ENCODE assay signal across 9 cellular contexts in the genomic region with DNA sequence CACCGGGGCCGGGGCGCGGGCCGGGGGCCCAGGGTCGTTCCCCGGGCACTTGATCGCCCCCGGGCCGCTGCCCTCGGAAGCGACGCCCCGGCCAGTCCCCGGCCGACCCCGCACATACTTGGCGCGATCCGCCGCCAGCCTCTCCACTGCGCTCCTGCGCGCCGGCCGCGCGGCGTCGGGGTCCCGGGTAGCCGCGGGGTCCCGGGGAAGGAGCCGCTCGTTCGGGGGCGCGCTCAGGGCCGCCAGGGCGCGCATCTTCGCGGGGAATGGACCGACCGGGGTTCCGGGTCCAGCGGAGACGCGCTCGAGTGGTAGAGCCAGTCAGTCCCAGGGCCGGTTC. TPM values are rescaled to one million over a fixed set of nuclear protein-coding genes. Genes with fewer than 3 reads are reported as not detected.
DNase-seq lines count a peak whose midpoint lies in the region; ATAC-seq, FAIRE-seq and TF ChIP-seq lines count a peak whose summit lies in the region.
"Had no signal": no experiment of that assay in that cellular context is flagged by ENCODE, and none has a peak within 500 bp of the region (broad histone marks: within the 10 kb centered on the region; RNA-seq: fewer than 3 reads in every experiment).

No MANE protein-coding gene starts in this region.

- peak overlapping the region; percentile 81 for H3K4me2 ChIP-seq in A549

- TF ChIP-seq CTCF in A549 (IDR thresholded peaks at IDR 0.05) = no peak
- TF ChIP-seq CTCF in LNCaP clone FGC (IDR thresholded peaks at IDR 0.05; ENCODE audit: control insufficient read depth, extremely low read depth, insufficient read depth) = no peak
- no peak for TF ChIP-seq CTCF in nephron progenitor cell (IDR thresholded peaks at IDR 0.05)

- TF ChIP-seq RAD21 in A549 (conservative IDR thresholded peaks at IDR 0.05 in 1 of 2, IDR thresholded peaks at IDR 0.05 in 1 of 2) = no peak

- no peak for FAIRE-seq in A549 (lab: Jason Lieb, UNC)

- H3K27ac ChIP-seq in A549 (peak overlapping the region in 1 of 2 experiments; percentile 55; a peak in 2 of 6 replicates), esophagus (ENCODE audit: low read depth in 2 of 2, low read length in 1 of 2) (peak overlapping the region; percentile 92 to 98)

- no peak for TF ChIP-seq POLR2A in A549 (IDR thresholded peaks at IDR 0.05; ENCODE audit: low read length)

- H3K4me3 ChIP-seq in A549 = peak overlapping the region; percentile 51
- H3K4me3 ChIP-seq in LNCaP clone FGC (ENCODE audit: low read depth, low read length) = peak overlapping the region; percentile 53
- H3K4me3 ChIP-seq in esophagus (ENCODE audit: low read depth in 1 of 2, low read length in 2 of 2) = peak overlapping the region; percentile 66 to 93

- no peak overlapping the region for H3K27ac Mint-ChIP-seq in nephron progenitor cell

- peaks cover 86% of the 10 kb centered on the region for H3K27me3 Mint-ChIP-seq in nephron progenitor cell (ENCODE audit: low read depth, poor library complexity)

- peaks cover 15% of the 10 kb centered on the region for H3K4me1 Mint-ChIP-seq in nephron progenitor cell

- POLR2A ChIA-PET in A549 (lab: Yijun Ruan, JAX) = no interaction called here

- peak overlapping the region; percentile 62 for H3K4me3 Mint-ChIP-seq in nephron progenitor cell

- H3K9me3 ChIP-seq in A549 (no peaks in the 10 kb centered on the region), esophagus (ENCODE audit: control insufficient read depth in 2 of 2, insufficient read depth in 1 of 2, low read depth in 1 of 2, low read length in 1 of 2) (peaks cover 0 to 3% of the 10 kb centered on the region in 2 donors)

- ATAC-seq in A549 (peak; percentile 20 to 59; a peak in 3 of 6 replicates), HG03571 (IDR thresholded peaks at IDR 0.05; ENCODE audit: unreplicated experiment) (no peak), HG03342 (IDR thresholded peaks at IDR 0.05; ENCODE audit: unreplicated experiment) (no peak)

- H3K9me3 Mint-ChIP-seq in nephron progenitor cell = no peaks in the 10 kb centered on the region

- CTCF ChIA-PET in A549 (lab: Yijun Ruan, JAX) = no interaction called here

- peaks cover 0 to 3% of the 10 kb centered on the region in 2 donors for H3K36me3 ChIP-seq in esophagus (ENCODE audit: control insufficient read depth in 2 of 2, insufficient read depth in 2 of 2, low read length in 1 of 2)

- H3K4me1 ChIP-seq in A549 (peaks cover 8% of the 10 kb centered on the region; the same call in 1 of the 3 replicates), esophagus (ENCODE audit: control insufficient read depth in 2 of 2, insufficient read depth in 2 of 2, low read length in 1 of 2) (no peaks in the 10 kb centered on the region)

- WGBS in A549 (ENCODE audit: missing lambda C conversion rate) = 18% methylated on average over 16 of the region's 52 CpGs
- WGBS in esophagus, 2 donors = 2 to 5% methylated on average over 35 to 52 of the region's 52 CpGs

- no peaks in the 10 kb centered on the region for H3K36me3 Mint-ChIP-seq in nephron progenitor cell (ENCODE audit: low read depth)

- no peak for DNase-seq in A549 (ENCODE audit: low read depth in 1 of 2, low spot score in 1 of 2)
- no peak for DNase-seq in LNCaP clone FGC (ENCODE audit: low read depth)
- peak; percentile 47 for DNase-seq in nephron progenitor cell
- no peak for DNase-seq in central memory CD4-positive, alpha-beta T cell
- no peak for DNase-seq in cerebellum (ENCODE audit: low spot score)
- DNase-seq: MV-4-11 had no signal

- H3K27me3 ChIP-seq in esophagus (ENCODE audit: control insufficient read depth in 1 of 2, insufficient read depth in 2 of 2, low read length in 2 of 2) = peaks cover 0 to 2% of the 10 kb centered on the region in 2 donors

- TF ChIP-seq EP300 in A549 (IDR thresholded peaks at IDR 0.05) = no peak

TF ChIP-seq in A549, 52 proteins besides CTCF, POLR2A, EP300 and RAD21:
- no peak for TF ChIP-seq CBX8 (IDR thresholded peaks at IDR 0.05)
- TF ChIP-seq NR3C1 (IDR thresholded peaks at IDR 0.05) = no peak
- TF ChIP-seq, protein P1, sequence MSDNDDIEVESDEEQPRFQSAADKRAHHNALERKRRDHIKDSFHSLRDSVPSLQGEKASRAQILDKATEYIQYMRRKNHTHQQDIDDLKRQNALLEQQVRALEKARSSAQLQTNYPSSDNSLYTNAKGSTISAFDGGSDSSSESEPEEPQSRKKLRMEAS (IDR thresholded peaks at IDR 0.05) = no peak
- TF ChIP-seq RFX5 (IDR thresholded peaks at IDR 0.05) = no peak
- no peak for TF ChIP-seq HOXB13 (CRISPR knock-in tag; IDR thresholded peaks at IDR 0.05; ENCODE audit: low read depth)
- no peak for TF ChIP-seq ZC3H11A (IDR thresholded peaks at IDR 0.05)
- no peak for TF ChIP-seq SREBF2 (IDR thresholded peaks at IDR 0.05)
- TF ChIP-seq ZNF302 (CRISPR knock-in tag; IDR thresholded peaks at IDR 0.05) = no peak
- no peak for TF ChIP-seq TFCP2L1 (CRISPR knock-in tag; IDR thresholded peaks at IDR 0.05)
- TF ChIP-seq TP53 (CRISPR knock-in tag; IDR thresholded peaks at IDR 0.05) = no peak
- TF ChIP-seq HDAC2 (IDR thresholded peaks at IDR 0.05) = no peak
- TF ChIP-seq EHF (CRISPR knock-in tag; IDR thresholded peaks at IDR 0.05) = no peak
- TF ChIP-seq MAZ (IDR thresholded peaks at IDR 0.05; ENCODE audit: borderline replicate concordance, low read depth, low read length) = no peak

RNA-seq across cellular contexts. Expression of a gene that starts 0.2 kb away (rescaled TPM):
- 0.35 and 0.53 TPM in 2 replicates for polyA plus RNA-seq in A549 (2011; rRNA removed)
- polyA plus RNA-seq in A549 (2012; cell fraction: cytosol; rRNA removed) = 0.05 and 0.12 TPM in 2 replicates
- polyA plus RNA-seq in A549 (2012; cell fraction: nucleus; rRNA removed) = 0.08 and 0.12 TPM in 2 replicates
- 0.04 to 0.17 TPM (median 0.08 TPM) in 3 replicates for polyA plus RNA-seq in A549 (2017; fragmentation: RNase III; extraction: RNeasy Plus Mini Kit Qiagen cat#74134 plus additional on column Dnase treatment)
- 0.10 and 0.62 TPM in 2 replicates for polyA minus RNA-seq in A549 (2011; rRNA and poly(A)+ RNA removed)
- 10 to 100 TPM; 23.2 to 31.1 TPM for polyA plus RNA-seq in esophagus
- total RNA-seq in cerebellum = 2.9 TPM

Comparison
In these comparisons a context has a peak if more than half of its experiments do, and no peak if none do; other contexts are left out.
1. ATAC-seq: peak in A549 (2 of 2); none in HG03571 (single experiment) and HG03342 (single experiment).
2. RNA of a gene that starts 0.2 kb away (polyA plus RNA-seq): 23.2 to 31.1 TPM in esophagus; 0.04 to 0.53 TPM in A549; every median in the first group is over 10 times any median in the second.
3. Peak in every context shown above with its lines, with median percentiles within 50 percentile points of each other: H3K4me3 ChIP-seq.